In the genomic region with DNA sequence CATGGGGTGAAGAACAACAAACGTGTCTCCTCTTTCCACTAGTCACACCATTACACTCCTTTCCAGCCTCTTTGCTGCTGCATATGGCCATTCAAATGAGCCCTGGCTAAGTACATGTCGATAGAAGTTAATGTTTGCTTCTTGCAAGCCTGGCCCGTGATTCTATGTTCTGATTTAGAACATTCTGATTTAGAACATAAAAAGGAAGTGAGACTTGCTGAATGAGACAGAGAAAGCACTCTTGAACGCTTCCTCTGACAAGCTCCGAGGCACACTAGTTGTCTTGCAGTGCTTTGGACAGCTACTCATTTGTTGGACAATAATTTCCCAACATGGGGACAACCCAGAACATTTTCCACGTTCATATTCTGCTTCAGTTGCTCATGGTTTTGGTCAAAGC, we compare ENCODE assay signal across 7 cellular contexts.
ATAC-seq lines count a peak whose summit lies in the region.

No MANE protein-coding gene starts in this region.

- ATAC-seq in GM18508 (IDR thresholded peaks at IDR 0.05; ENCODE audit: insufficient read depth, unreplicated experiment) (peak; percentile 82), GM18868 (IDR thresholded peaks at IDR 0.05; ENCODE audit: unreplicated experiment) (peak; percentile 87), GM19452 (IDR thresholded peaks at IDR 0.05; ENCODE audit: unreplicated experiment) (peak; percentile 57), GM21526 (IDR thresholded peaks at IDR 0.05; ENCODE audit: low FRiP score, unreplicated experiment) (peak; percentile 91), HG02678 (IDR thresholded peaks at IDR 0.05; ENCODE audit: unreplicated experiment) (peak; percentile 65), HG03025 (IDR thresholded peaks at IDR 0.05; ENCODE audit: low FRiP score, unreplicated experiment) (peak; percentile 51), HG03439 (IDR thresholded peaks at IDR 0.05; ENCODE audit: unreplicated experiment) (peak; percentile 72)

Comparison
In these comparisons a context has a peak if more than half of its experiments do, and no peak if none do; other contexts are left out.
1. Peak in every context shown above with its lines: ATAC-seq.